In genomic region chr17:47870042-47870441, GRCh38 we compare ENCODE assay signal across 16 cellular contexts. TPM values are rescaled to one million over a fixed set of nuclear protein-coding genes. Genes with fewer than 3 reads are reported as not detected.
DNase-seq lines count a peak whose midpoint lies in the region; ATAC-seq and TF ChIP-seq lines count a peak whose summit lies in the region.
"Had no signal": no experiment of that assay in that cellular context is flagged by ENCODE, and none has a peak within 500 bp of the region (broad histone marks: within the 10 kb centered on the region; RNA-seq: fewer than 3 reads in every experiment).

No MANE protein-coding gene starts in this region.

- H3K18ac ChIP-seq in trophoblast cell (ENCODE audit: low read length): no peak overlapping the region

- H3K4me1 Mint-ChIP-seq in endodermal cell: peaks cover 36% of the 10 kb centered on the region

- in situ Hi-C loops in gastrocnemius medialis (cut with MboI; ENCODE audit: low sequenced_read_pairs in 4 of 4): no loop called here

- no peak overlapping the region for H3K4me3 Mint-ChIP-seq in endodermal cell

- no peak overlapping the region for H3K23ac ChIP-seq in trophoblast cell (ENCODE audit: low read length)

- no peak overlapping the region for H2AFZ ChIP-seq in trophoblast cell (ENCODE audit: insufficient read depth, low read length, poor library complexity)

- H3K27ac Mint-ChIP-seq in endodermal cell: no peak overlapping the region

- H3K4me2 ChIP-seq in trophoblast cell (ENCODE audit: low read length): no peak overlapping the region

- no peak overlapping the region for H3K4ac ChIP-seq in trophoblast cell (ENCODE audit: low read depth, low read length)

- peaks cover 2% of the 10 kb centered on the region for H3K79me2 ChIP-seq in trophoblast cell (ENCODE audit: control insufficient read depth, insufficient read depth, low read length, poor library complexity)

- 0% methylated on average over 1 of the region's 1 CpG for WGBS in HUES64
- WGBS in endodermal cell (ENCODE audit: insufficient coverage in 1 of 2, insufficient read length in 1 of 2), 2 experiments: 0% methylated on average over 1 of the region's 1 CpG; no CpG with 5 or more reads in 1 of the 2 experiments
- no CpG with 5 or more reads among the region's 1 CpG for WGBS in trophoblast cell (ENCODE audit: extremely low coverage, insufficient coverage, insufficient read length)

- peak overlapping the region; percentile 61 for H4K91ac ChIP-seq in trophoblast cell (ENCODE audit: low read depth, low read length)

- no peak overlapping the region for H2BK12ac ChIP-seq in trophoblast cell (ENCODE audit: low read length)

- peaks cover 27% of the 10 kb centered on the region for H3K79me1 ChIP-seq in trophoblast cell (ENCODE audit: low read length)

- peaks cover 37% of the 10 kb centered on the region for H3K4me1 ChIP-seq in HUES64 (ENCODE audit: insufficient read depth, low read length)
- peaks cover 8% of the 10 kb centered on the region for H3K4me1 ChIP-seq in endodermal cell (ENCODE audit: control insufficient read depth, insufficient read depth, low read length)
- peaks cover 33 to 36% of the 10 kb centered on the region in 2 experiments for H3K4me1 ChIP-seq in trophoblast cell (ENCODE audit: control insufficient read depth in 1 of 2, insufficient read depth in 2 of 2, low read length in 2 of 2)
- no peaks in the 10 kb centered on the region for H3K4me1 ChIP-seq in gastrocnemius medialis

- ATAC-seq in gastrocnemius medialis: no peak
- ATAC-seq in left lobe of liver: no peak

- no peaks in the 10 kb centered on the region for H3K9me3 ChIP-seq in HUES64 (ENCODE audit: insufficient read depth, low read depth, low read length)
- no peaks in the 10 kb centered on the region for H3K9me3 ChIP-seq in endodermal cell (ENCODE audit: control insufficient read depth, low read length)
- no peaks in the 10 kb centered on the region for H3K9me3 ChIP-seq in trophoblast cell (ENCODE audit: insufficient read depth, low read depth, low read length)
- no peaks in the 10 kb centered on the region for H3K9me3 ChIP-seq in gastrocnemius medialis

- no peaks in the 10 kb centered on the region for H3K9me3 Mint-ChIP-seq in endodermal cell

- no peak overlapping the region for H2BK5ac ChIP-seq in trophoblast cell (ENCODE audit: low read depth, low read length, poor library complexity)

- no peaks in the 10 kb centered on the region for H3K36me3 Mint-ChIP-seq in endodermal cell (ENCODE audit: low read depth)

- H3K4me3 ChIP-seq in HUES64 (ENCODE audit: low read length): peak overlapping the region; percentile 7; the same call in 1 of the 2 replicates
- no peak overlapping the region for H3K4me3 ChIP-seq in endodermal cell (ENCODE audit: low read length)
- no peak overlapping the region for H3K4me3 ChIP-seq in trophoblast cell (ENCODE audit: low read depth, low read length)
- H3K4me3 ChIP-seq in gastrocnemius medialis: no peak overlapping the region

- H3K27me3 ChIP-seq in HUES64 (ENCODE audit: insufficient read depth, low read length): peaks cover 62% of the 10 kb centered on the region
- H3K27me3 ChIP-seq in endodermal cell (ENCODE audit: control insufficient read depth, insufficient read depth, low read length, poor library complexity, severe bottlenecking): peaks cover 32% of the 10 kb centered on the region
- H3K27me3 ChIP-seq in trophoblast cell (ENCODE audit: insufficient read depth, low read length): no peaks in the 10 kb centered on the region
- peaks cover 56 to 85% (median 58%) of the 10 kb centered on the region in 3 donors for H3K27me3 ChIP-seq in gastrocnemius medialis

- no peaks in the 10 kb centered on the region for H3K36me3 ChIP-seq in HUES64 (ENCODE audit: insufficient read depth, low read length)
- no peaks in the 10 kb centered on the region for H3K36me3 ChIP-seq in endodermal cell (ENCODE audit: control insufficient read depth, insufficient read depth, low read length)
- H3K36me3 ChIP-seq in trophoblast cell (ENCODE audit: control insufficient read depth in 1 of 2, insufficient read depth in 2 of 2, low read length in 2 of 2): no peaks in the 10 kb centered on the region
- H3K36me3 ChIP-seq in gastrocnemius medialis: no peaks in the 10 kb centered on the region

- DNase-seq in endodermal cell: peak; percentile 75
- DNase-seq in trophoblast cell: no peak
- no peak for DNase-seq in gastrocnemius medialis
- DNase-seq in NCI-H187 treated with DMSO at 0.1 percent for 48 hours (lab: John Stamatoyannopoulos, UW): no peak
- no peak for DNase-seq in left lobe of liver (ENCODE audit: low spot score)
- DNase-seq: ACHN, DMS79 treated with DMSO at 0.1 percent for 48 hours, NCI-H1105, NCI-H2081 treated with DMSO at 0.1 percent for 48 hours, NCI-H446 treated with DMSO at 0.1 percent for 48 hours, OCI-M1, Right ventricle myocardium superior had no signal

- H2AK5ac ChIP-seq in trophoblast cell (ENCODE audit: low read length): no peak overlapping the region

- no peak overlapping the region for H2BK120ac ChIP-seq in trophoblast cell (ENCODE audit: insufficient read depth, low read length, poor library complexity)

- H4K8ac ChIP-seq in trophoblast cell (ENCODE audit: low read depth, low read length): no peak overlapping the region

- H3K27me3 Mint-ChIP-seq in endodermal cell (ENCODE audit: insufficient read depth): peaks cover 76% of the 10 kb centered on the region

- H3K9ac ChIP-seq in HUES64 (ENCODE audit: low read depth, low read length) (no peak overlapping the region), endodermal cell (ENCODE audit: extremely low read depth, low read length, poor library complexity, severe bottlenecking) (no peak overlapping the region), trophoblast cell (ENCODE audit: low read length) (no peak overlapping the region)

- no peak for TF ChIP-seq POLR2A in gastrocnemius medialis (IDR thresholded peaks at IDR 0.05)

- no peak overlapping the region for H3K14ac ChIP-seq in trophoblast cell (ENCODE audit: low read length)

- intact Hi-C loops in gastrocnemius medialis (cut with DNase I; ENCODE audit: low total_unique reads): no loop called here

- TF ChIP-seq CTCF in endodermal cell (conservative IDR thresholded peaks at IDR 0.05) (no peak), gastrocnemius medialis (IDR thresholded peaks at IDR 0.05 in 4 of 5, conservative IDR thresholded peaks at IDR 0.05 in 1 of 5) (no peak)

- H3K27ac ChIP-seq in HUES64 (ENCODE audit: low read depth, low read length) (no peak overlapping the region), endodermal cell (ENCODE audit: low read depth, low read length) (no peak overlapping the region), trophoblast cell (ENCODE audit: low read depth, low read length) (no peak overlapping the region), gastrocnemius medialis (no peak overlapping the region)
- H3K27ac ChIP-seq: C4-2B, HL-60 had no signal

- H4K12ac ChIP-seq in trophoblast cell (ENCODE audit: low read depth, low read length): no peak overlapping the region

RNA-seq across cellular contexts. Expression of gene SP6, which starts 19.1 kb away (rescaled TPM):
- 1.6 TPM for polyA plus RNA-seq in HUES64 (2013, experiment 1 of 2)
- 2.5 TPM for polyA plus RNA-seq in HUES64 (2013, experiment 2 of 2)
- total RNA-seq in endodermal cell (1 to 10 TPM; 3.1 to 3.7 TPM), gastrocnemius medialis (under 1 TPM in 1 of 4 donors, not detected in 3; 0.16 TPM), left lobe of liver (0.08 TPM)
- polyA plus RNA-seq in endodermal cell (2013, experiment 1 of 2): 2.6 TPM
- polyA plus RNA-seq in endodermal cell (2013, experiment 2 of 2): 2.6 TPM
- 209 and 234 TPM in 2 replicates for polyA plus RNA-seq in trophoblast cell (2013)

RNA-seq across cellular contexts. Expression of gene SP2, which starts 26.0 kb away (rescaled TPM):
- 12.2 TPM for polyA plus RNA-seq in HUES64 (2013, experiment 1 of 2)
- 10.9 TPM for polyA plus RNA-seq in HUES64 (2013, experiment 2 of 2)
- total RNA-seq in endodermal cell (10 to 100 TPM; 12.8 to 13.4 TPM), gastrocnemius medialis (10 to 100 TPM in 1 of 4 donors, 1 to 10 TPM in 3; 5.5 to 28.6 (median 7.0) TPM), left lobe of liver (5.4 TPM)
- polyA plus RNA-seq in endodermal cell (2013, experiment 1 of 2): 17.2 TPM
- 14.8 TPM for polyA plus RNA-seq in endodermal cell (2013, experiment 2 of 2)
- 30.0 and 30.4 TPM in 2 replicates for polyA plus RNA-seq in trophoblast cell (2013)

RNA-seq across cellular contexts. Expression of gene SCRN2, which starts 29.0 kb away (rescaled TPM):
- polyA plus RNA-seq in HUES64 (2013, experiment 1 of 2): 24.4 TPM
- polyA plus RNA-seq in HUES64 (2013, experiment 2 of 2): 30.1 TPM
- total RNA-seq in endodermal cell (10 to 100 TPM; 54.5 to 71.9 TPM), gastrocnemius medialis (10 to 100 TPM; 11.0 to 22.3 (median 16.8) TPM), left lobe of liver (28.4 TPM)
- 50.1 TPM for polyA plus RNA-seq in endodermal cell (2013, experiment 1 of 2)
- 44.5 TPM for polyA plus RNA-seq in endodermal cell (2013, experiment 2 of 2)
- polyA plus RNA-seq in trophoblast cell (2013): 19.9 and 20.8 TPM in 2 replicates

RNA-seq across cellular contexts. Expression of gene LRRC46, which starts 38.6 kb away (rescaled TPM):
- polyA plus RNA-seq in HUES64 (2013, experiment 1 of 2): 0.50 TPM
- 0.51 TPM for polyA plus RNA-seq in HUES64 (2013, experiment 2 of 2)
- under 1 TPM; 0.73 to 0.82 TPM for total RNA-seq in endodermal cell
- 1.2 TPM for polyA plus RNA-seq in endodermal cell (2013, experiment 1 of 2)
- polyA plus RNA-seq in endodermal cell (2013, experiment 2 of 2): 1.5 TPM
- 0.29 and 0.42 TPM in 2 replicates for polyA plus RNA-seq in trophoblast cell (2013)
- total RNA-seq in gastrocnemius medialis: under 1 TPM in 1 of 4 donors, not detected in 3; 0.20 TPM
- 0.40 TPM for total RNA-seq in left lobe of liver
- total RNA-seq: G401 had no signal

RNA-seq across cellular contexts. Expression of gene MRPL10, which starts 38.7 kb away (rescaled TPM):
- 61.3 TPM for polyA plus RNA-seq in HUES64 (2013, experiment 1 of 2)
- polyA plus RNA-seq in HUES64 (2013, experiment 2 of 2): 74.4 TPM
- 10 to 100 TPM; 56.3 to 65.3 TPM for total RNA-seq in endodermal cell
- 85.0 TPM for polyA plus RNA-seq in endodermal cell (2013, experiment 1 of 2)
- 67.6 TPM for polyA plus RNA-seq in endodermal cell (2013, experiment 2 of 2)
- 43.6 and 46.2 TPM in 2 replicates for polyA plus RNA-seq in trophoblast cell (2013)
- total RNA-seq in gastrocnemius medialis: 10 to 100 TPM; 38.6 to 76.5 (median 49.6) TPM
- total RNA-seq in left lobe of liver: 16.4 TPM
